In the genomic region with DNA sequence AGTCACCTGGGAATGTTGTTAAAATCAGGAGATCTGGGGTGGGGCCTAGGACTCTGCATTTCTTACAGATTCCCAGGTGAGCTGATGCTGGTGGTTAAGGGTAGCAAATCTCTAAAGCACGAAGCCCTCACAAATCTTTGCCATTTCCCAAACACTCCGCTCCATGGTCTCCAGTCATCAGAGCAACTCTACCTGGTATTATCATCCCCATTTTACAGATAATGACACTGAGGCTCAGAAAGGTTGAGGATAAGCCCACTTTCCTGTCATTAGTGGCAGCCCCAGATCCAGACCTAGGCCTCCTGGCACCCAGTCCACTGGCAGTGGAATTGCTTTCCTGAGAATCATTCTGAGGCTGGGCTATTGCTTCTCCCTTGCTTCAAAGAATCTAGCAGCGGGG, we compare ENCODE assay signal across 2 cellular contexts.
TF ChIP-seq lines count a peak whose summit lies in the region.

No MANE protein-coding gene starts in this region.

TF ChIP-seq in A549, 52 proteins besides CTCF, POLR2A, EP300 and RAD21 (continued from another document):
- peak; percentile 70; the same call in 1 of the 2 replicates for TF ChIP-seq KDM1A (IDR thresholded peaks at IDR 0.05; ENCODE audit: low read depth)

TF ChIP-seq in HEK293, 187 proteins besides CTCF, POLR2A, EP300 and RAD21 (continued from another document):
- peak; percentile 61; the same call in 1 of the 2 replicates for TF ChIP-seq ZNF580 (tag by site-specific recombination; IDR thresholded peaks at IDR 0.05)
TF ChIP-seq in HEK293: peak in this region for 1.
